Comparison of ENCODE assay signal across 14 cellular contexts in genomic region chr17:62126292-62126691, GRCh38.
"Had no signal": no experiment of that assay in that cellular context is flagged by ENCODE, and none has a peak within 500 bp of the region (broad histone marks: within the 10 kb centered on the region; RNA-seq: fewer than 3 reads in every experiment).

No MANE protein-coding gene starts in this region.

- H3K4me1 ChIP-seq: parathyroid adenoma had no signal

- H3K79me2 ChIP-seq: parathyroid adenoma had no signal

- H2AFZ ChIP-seq: parathyroid adenoma had no signal

- H3K27ac ChIP-seq: epithelial cell of prostate, neutrophil, parathyroid adenoma had no signal

- DNase-seq: activated CD4-positive, alpha-beta T cell treated with anti-CD3 and anti-CD28 coated beads, Interleukin-2, amount 50 U/mL, for 4 hours; activated CD4-positive, CD25-positive, alpha-beta regulatory T cell treated with anti-CD3 and anti-CD28 coated beads, Interleukin-2, amount 50 U/mL, for 72 hours; activated naive CD4-positive, alpha-beta T cell treated with anti-CD3 and anti-CD28 coated beads for 36 hours; activated T-cell treated with anti-CD3 and anti-CD28 coated beads, Interleukin-2, amount 50 U/mL, for 1 hour; dermis blood vessel endothelial cell; effector memory CD8-positive, alpha-beta T cell; foreskin melanocyte; kidney glomerular epithelial cell; mesendoderm; natural killer cell had no signal

- H3K9me3 ChIP-seq: neutrophil had no signal

- ATAC-seq: effector memory CD8-positive, alpha-beta T cell; natural killer cell; stimulated activated memory B cell treated with anti-CD40 and anti-IgM and Interleukin-4, amounts not matched to agents 10 μg/mL and 1 μg/mL and 100 μg/mL, for 72 hours had no signal

- H3K9ac ChIP-seq: parathyroid adenoma had no signal

- H3K36me3 ChIP-seq: neutrophil had no signal
